8 cellular contexts compared by ENCODE assay signal in the genomic region with DNA sequence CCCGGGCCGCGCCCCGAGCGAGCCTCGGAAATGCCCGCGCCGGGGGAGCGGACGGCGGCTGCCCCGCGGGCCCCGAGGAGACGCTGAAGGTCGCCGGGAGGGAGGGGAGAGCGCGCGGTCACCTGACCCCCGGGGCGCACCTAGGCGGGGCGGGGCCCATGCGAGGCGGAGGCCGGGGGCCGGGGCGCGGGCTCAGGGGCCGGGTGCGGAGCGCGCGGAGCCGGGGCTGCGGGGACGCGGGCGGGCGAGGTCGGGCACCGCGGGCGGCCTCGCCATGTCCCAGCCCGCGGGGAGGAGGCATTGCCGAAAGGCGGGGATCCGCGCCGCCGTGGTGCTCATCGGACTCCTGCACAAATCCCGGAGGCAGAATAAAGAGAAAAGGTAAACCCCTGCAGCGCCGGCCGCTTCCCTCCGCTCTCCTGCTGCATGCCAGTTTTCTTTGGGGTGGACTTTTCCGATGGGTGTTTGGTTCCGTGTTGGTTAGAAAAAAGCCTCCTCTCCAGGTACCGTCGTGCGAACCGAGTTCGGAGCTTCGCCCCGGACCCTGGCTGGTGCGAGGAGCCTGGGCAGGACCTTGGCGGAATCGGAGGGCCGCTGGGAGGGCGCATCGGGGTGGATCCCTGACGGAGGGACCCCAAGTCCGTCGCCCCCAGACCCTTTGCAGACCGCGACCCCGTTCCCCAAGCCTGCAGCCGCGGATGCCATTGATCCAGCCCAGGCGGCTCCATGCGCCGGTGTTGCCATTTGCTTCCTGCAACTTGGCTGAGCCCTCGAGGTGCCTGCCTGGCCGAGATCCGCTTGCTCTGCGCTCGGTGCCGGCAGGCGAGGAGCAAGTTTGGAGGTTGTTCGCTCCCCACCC. TPM values are rescaled to one million over a fixed set of nuclear protein-coding genes. Genes with fewer than 3 reads are reported as not detected.
DNase-seq lines count a peak whose midpoint lies in the region; ATAC-seq and TF ChIP-seq lines count a peak whose summit lies in the region.

No MANE protein-coding gene starts in this region.

- H3K9me3 Mint-ChIP-seq in neural progenitor cell: no peaks in the 10 kb centered on the region

- TF ChIP-seq CTCF in esophagus squamous epithelium (IDR thresholded peaks at IDR 0.05) (no peak), neural progenitor cell (IDR thresholded peaks at IDR 0.05) (no peak)

- H3K27me3 Mint-ChIP-seq in neural progenitor cell (ENCODE audit: insufficient read depth, low read depth): peaks cover 43% of the 10 kb centered on the region

- H4K20me1 ChIP-seq in neural progenitor cell (ENCODE audit: low read depth): peaks cover 25% of the 10 kb centered on the region

- H3K36me3 Mint-ChIP-seq in neural progenitor cell: no peaks in the 10 kb centered on the region

- DNase-seq in Right ventricle myocardium inferior (ENCODE audit: missing footprints) (no peak), cardiac septum (ENCODE audit: low spot score) (no peak), esophagus squamous epithelium (lab: John Stamatoyannopoulos, UW) (no peak), neural progenitor cell (ENCODE audit: low spot score) (peak; percentile 70), KBM-7 (no peak)
- DNase-seq in activated CD4-positive, alpha-beta T cell treated with anti-CD3 and anti-CD28 coated beads, Interleukin-2, amount 50 U/mL, for 48 hours: peak; percentile 32 to 42

- H3K79me2 ChIP-seq in neural progenitor cell (ENCODE audit: low read depth): no peaks in the 10 kb centered on the region

- peak overlapping the region; percentile 82 for H3K4me3 Mint-ChIP-seq in neural progenitor cell

- no peak for TF ChIP-seq POLR2A in esophagus squamous epithelium (IDR thresholded peaks at IDR 0.05)

- no peak overlapping the region for H3K9ac ChIP-seq in neural progenitor cell

- in situ Hi-C loops in KBM-7 (cut with MboI; ENCODE audit: low pct_unique_long_range_greater_than_20kb, low sequenced_read_pairs): no loop called here

- H3F3A ChIP-seq in neural progenitor cell (ENCODE audit: low read depth): peaks cover 24% of the 10 kb centered on the region

- intact Hi-C loops in Right ventricle myocardium inferior (cut with DNase I): loop anchor here (2.0 kb wide), 2 partner anchors 47 to 151 kb away; no protein-coding TSS in a partner anchor
- intact Hi-C loops in cardiac septum (cut with DNase I): no loop called here
- intact Hi-C loops in esophagus squamous epithelium (cut with DNase I): loop anchor here (5.0 kb wide), 1 partner anchor 73 kb away; no protein-coding TSS in a partner anchor

- H2AFZ ChIP-seq in neural progenitor cell (replicated peaks): peak overlapping the region; percentile 73

- ATAC-seq in Right ventricle myocardium inferior (peak; percentile 36), GM18861 (IDR thresholded peaks at IDR 0.05; ENCODE audit: unreplicated experiment) (no peak), HG03280 (IDR thresholded peaks at IDR 0.05; ENCODE audit: unreplicated experiment) (no peak)

- H3K4me1 ChIP-seq in esophagus squamous epithelium (peaks cover 10 to 31% (median 25%) of the 10 kb centered on the region in 3 donors), neural progenitor cell (peaks cover 19% of the 10 kb centered on the region)

- H3K27me3 ChIP-seq in esophagus squamous epithelium: peaks cover 0 to 60% (median 0%) of the 10 kb centered on the region in 4 donors
- peaks cover 74% of the 10 kb centered on the region for H3K27me3 ChIP-seq in neural progenitor cell

- peak overlapping the region; percentile 48 to 80 (median 60) for H3K4me3 ChIP-seq in esophagus squamous epithelium
- peak overlapping the region; percentile 68 for H3K4me3 ChIP-seq in neural progenitor cell

- H3K4me1 Mint-ChIP-seq in neural progenitor cell: peaks cover 20% of the 10 kb centered on the region

- H3K27ac Mint-ChIP-seq in neural progenitor cell: no peak overlapping the region

- WGBS in esophagus squamous epithelium, 2 donors: 0 to 2% methylated on average over 11 to 27 of the region's 95 CpGs

- H3K27ac ChIP-seq in esophagus squamous epithelium (peak overlapping the region; percentile 31 to 90 (median 82)), neural progenitor cell (no peak overlapping the region)

- no peaks in the 10 kb centered on the region for H3K36me3 ChIP-seq in esophagus squamous epithelium
- H3K36me3 ChIP-seq in neural progenitor cell: no peaks in the 10 kb centered on the region

- peak overlapping the region; percentile 79 for H3K4me2 ChIP-seq in neural progenitor cell

- H3K9me3 ChIP-seq in esophagus squamous epithelium (no peaks in the 10 kb centered on the region), neural progenitor cell (ENCODE audit: low read depth) (no peaks in the 10 kb centered on the region)

RNA-seq across cellular contexts. Expression of a gene that starts 57.7 kb away (rescaled TPM):
- total RNA-seq in Right ventricle myocardium inferior (57.2 TPM), cardiac septum (31.2 TPM), esophagus squamous epithelium (10 to 100 TPM in 2 of 4 donors, 1 to 10 TPM in 2; 4.9 to 12.4 (median 10.0) TPM), neural progenitor cell (ENCODE audit: low replicate concordance) (3.8 and 4.1 TPM in 2 replicates)

Comparison
In these comparisons a context has a peak if more than half of its experiments do, and no peak if none do; other contexts are left out.
1. DNase-seq: peak in activated CD4-positive, alpha-beta T cell treated with anti-CD3 and anti-CD28 coated beads, Interleukin-2, amount 50 U/mL, for 48 hours (2 of 2) and neural progenitor cell (single experiment); none in Right ventricle myocardium inferior (single experiment), cardiac septum (single experiment), esophagus squamous epithelium (single experiment) and KBM-7 (single experiment).